Comparison of ENCODE assay signal across 8 cellular contexts in genomic region chr6:28597217-28597835, GRCh38.
DNase-seq lines count a peak whose midpoint lies in the region; ATAC-seq lines count a peak whose summit lies in the region.

No MANE protein-coding gene starts in this region.

- H3K4me3 ChIP-seq in adipocyte (ENCODE audit: low read length) = peak overlapping the region; percentile 73

- ATAC-seq in HG02938 (IDR thresholded peaks at IDR 0.05; ENCODE audit: unreplicated experiment) = no peak

- peak; percentile 67 for DNase-seq in activated CD8-positive, alpha-beta memory T cell treated with anti-CD3 and anti-CD28 coated beads for 24 hours
- no peak for DNase-seq in activated CD8-positive, alpha-beta memory T cell treated with anti-CD3 and anti-CD28 coated beads, Interleukin-2, amount 50 U/mL, for 4 hours
- peak; percentile 74 for DNase-seq in NCI-H2171 treated with DMSO at 0.1 percent for 48 hours (lab: John Stamatoyannopoulos, UW)
- peak; percentile 53 for DNase-seq in adipocyte (ENCODE audit: low read depth)
- DNase-seq in kidney glomerular epithelial cell (lab: John Stamatoyannopoulos, UW) = peak; percentile 67
- no peak for DNase-seq in CD1c-positive myeloid dendritic cell (ENCODE audit: extremely low spot score)
- no peak for DNase-seq in cortex of kidney (lab: John Stamatoyannopoulos, UW)

- H3K9me3 ChIP-seq in adipocyte (ENCODE audit: control insufficient read depth, low read length) = no peaks in the 10 kb centered on the region

- no peak overlapping the region for H3K9ac ChIP-seq in adipocyte (ENCODE audit: low read length)

- no peaks in the 10 kb centered on the region for H3K27me3 ChIP-seq in adipocyte (replicated peaks; ENCODE audit: control insufficient read depth, insufficient read depth, low read length)

- no peaks in the 10 kb centered on the region for H3K36me3 ChIP-seq in adipocyte (ENCODE audit: control insufficient read depth, insufficient read depth, low read length, severe bottlenecking)

- H3K4me1 ChIP-seq in adipocyte (ENCODE audit: control insufficient read depth, insufficient read depth, low read length) = no peaks in the 10 kb centered on the region

Comparison
In these comparisons a context has a peak if more than half of its experiments do, and no peak if none do; other contexts are left out.
1. DNase-seq: peak in activated CD8-positive, alpha-beta memory T cell treated with anti-CD3 and anti-CD28 coated beads for 24 hours (single experiment), NCI-H2171 treated with DMSO at 0.1 percent for 48 hours (single experiment), adipocyte (single experiment) and kidney glomerular epithelial cell (single experiment); none in activated CD8-positive, alpha-beta memory T cell treated with anti-CD3 and anti-CD28 coated beads, Interleukin-2, amount 50 U/mL, for 4 hours (single experiment), CD1c-positive myeloid dendritic cell (single experiment) and cortex of kidney (single experiment).